ENCODE assay signal across 31 cellular contexts in the genomic region with DNA sequence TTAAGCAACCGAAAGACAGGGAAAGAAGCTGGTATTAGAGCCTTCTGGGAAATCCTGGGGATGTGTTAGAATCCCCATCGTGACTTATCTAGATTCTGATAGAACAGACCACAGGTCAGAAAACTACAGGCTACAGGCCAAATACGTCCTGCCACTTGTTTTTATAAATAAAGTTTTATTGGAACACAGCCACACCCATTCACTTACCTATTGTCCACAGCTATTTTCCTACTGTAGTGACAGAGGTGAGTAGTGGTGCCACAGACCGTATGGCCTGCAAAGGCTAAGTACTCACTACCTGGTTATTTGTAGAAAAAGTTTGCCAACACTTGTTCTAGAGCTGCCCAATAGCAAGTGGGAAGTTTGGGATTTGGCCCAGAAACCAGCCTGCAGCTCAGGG. TPM values are rescaled to one million over a fixed set of nuclear protein-coding genes. Genes with fewer than 3 reads are reported as not detected.
"Had no signal": no experiment of that assay in that cellular context is flagged by ENCODE, and none has a peak within 500 bp of the region (broad histone marks: within the 10 kb centered on the region; RNA-seq: fewer than 3 reads in every experiment).

No MANE protein-coding gene starts in this region.

- H3K9me3 ChIP-seq: ovary, psoas muscle, suprapubic skin, testis, tibial artery, upper lobe of right lung, uterus had no signal

- H3K36me3 Mint-ChIP-seq: natural killer cell, type B pancreatic cell had no signal

- H3K4me2 ChIP-seq: neural progenitor cell, smooth muscle cell had no signal

- ATAC-seq: natural killer cell; psoas muscle; right cardiac atrium; sciatic nerve; stimulated activated memory B cell treated with anti-CD40 and anti-IgM and Interleukin-4, amounts not matched to agents 10 μg/mL and 1 μg/mL and 100 μg/mL, for 72 hours; stimulated activated naive CD8-positive, alpha-beta T cell treated with anti-CD3 and anti-CD28 coated beads, Interleukin-15, amount 100 ng/mL, for 72 hours; stimulated activated naive CD8-positive, alpha-beta T cell treated with anti-CD3 and anti-CD28 coated beads, Interleukin-15, Interleukin-2, amounts not matched to agents 100 U/mL and 50 U/mL, for 24 hours; upper lobe of right lung had no signal

- H3K9me3 Mint-ChIP-seq: natural killer cell; nephron; neural progenitor cell; stimulated activated memory B cell treated with anti-CD40 and anti-IgM and Interleukin-4, amounts not matched to agents 10 μg/mL and 1 μg/mL and 100 μg/mL, for 72 hours; type B pancreatic cell had no signal

- H3K4me3 Mint-ChIP-seq: natural killer cell; nephron; neural progenitor cell; stimulated activated memory B cell treated with anti-CD40 and anti-IgM and Interleukin-4, amounts not matched to agents 10 μg/mL and 1 μg/mL and 100 μg/mL, for 72 hours; stimulated activated naive CD8-positive, alpha-beta T cell treated with anti-CD3 and anti-CD28 coated beads, Interleukin-15, amount 100 ng/mL, for 72 hours; type B pancreatic cell had no signal

- H2AFZ ChIP-seq: neural progenitor cell, parathyroid adenoma had no signal

- H3K4me1 ChIP-seq: neural progenitor cell, parathyroid adenoma, psoas muscle, spleen, suprapubic skin, testis, tibial artery, transverse colon, upper lobe of right lung, uterus had no signal

- H3K27me3 Mint-ChIP-seq: progenitor cell of endocrine pancreas; stimulated activated memory B cell treated with anti-CD40 and anti-IgM and Interleukin-4, amounts not matched to agents 10 μg/mL and 1 μg/mL and 100 μg/mL, for 72 hours; stimulated activated naive CD8-positive, alpha-beta T cell treated with anti-CD3 and anti-CD28 coated beads, Interleukin-15, amount 100 ng/mL, for 72 hours; type B pancreatic cell had no signal

- H3K79me2 ChIP-seq: parathyroid adenoma had no signal

- DNase-seq: natural killer cell; occipital lobe; ovary; posterior cingulate gyrus; psoas muscle; right cardiac atrium; stimulated activated CD4-positive, alpha-beta T cell treated with anti-CD3 and anti-CD28 coated beads, Interleukin-12 subunit alpha, Interleukin-12 subunit beta, amount 100 ng/mL, for 4 hours; stimulated activated CD4-positive, alpha-beta T cell treated with anti-CD3 and anti-CD28 coated beads, Interleukin-1b, Interleukin-23, amount 100 ng/mL, for 48 hours; stimulated activated CD4-positive, alpha-beta T cell treated with anti-CD3 and anti-CD28 coated beads, Interleukin-4, amount 100 ng/mL, for 1 hour; stimulated activated CD4-positive, alpha-beta T cell treated with anti-CD3 and anti-CD28 coated beads, Interleukin-4, amount 100 ng/mL, for 4 hours; stimulated activated CD8-positive, alpha-beta memory T cell treated with anti-CD3 and anti-CD28 coated beads, Interleukin-4, amount 100 ng/mL, for 48 hours; stimulated activated naive CD4-positive, alpha-beta T cell; stimulated activated naive CD8-positive, alpha-beta T cell treated with anti-CD3 and anti-CD28 coated beads, Interleukin-15, amount 100 ng/mL, for 72 hours; stimulated activated naive CD8-positive, alpha-beta T cell treated with anti-CD3 and anti-CD28 coated beads, Interleukin-15, Interleukin-2, amounts not matched to agents 100 U/mL and 50 U/mL, for 24 hours; substantia nigra; testis; tibial artery; transverse colon; upper lobe of right lung; uterus had no signal

- H3K27ac Mint-ChIP-seq: natural killer cell; nephron; neural progenitor cell; progenitor cell of endocrine pancreas; stimulated activated memory B cell treated with anti-CD40 and anti-IgM and Interleukin-4, amounts not matched to agents 10 μg/mL and 1 μg/mL and 100 μg/mL, for 72 hours; stimulated activated naive CD8-positive, alpha-beta T cell treated with anti-CD3 and anti-CD28 coated beads, Interleukin-15, amount 100 ng/mL, for 72 hours; type B pancreatic cell had no signal

- H3K4me1 Mint-ChIP-seq: natural killer cell; nephron; neural progenitor cell; stimulated activated memory B cell treated with anti-CD40 and anti-IgM and Interleukin-4, amounts not matched to agents 10 μg/mL and 1 μg/mL and 100 μg/mL, for 72 hours; stimulated activated naive CD8-positive, alpha-beta T cell treated with anti-CD3 and anti-CD28 coated beads, Interleukin-15, amount 100 ng/mL, for 72 hours had no signal

- H3K27me3 ChIP-seq: neural progenitor cell, ovary, spleen, suprapubic skin, testis, tibial artery, transverse colon, upper lobe of right lung, uterus had no signal

- H3K4me3 ChIP-seq: neural progenitor cell, ovary, psoas muscle, skin epidermis, smooth muscle cell, spleen, suprapubic skin, testis, tibial artery, transverse colon, upper lobe of right lung, uterus had no signal

- H3K9ac ChIP-seq: neural progenitor cell, parathyroid adenoma had no signal

- H3K27ac ChIP-seq: neural progenitor cell, ovary, parathyroid adenoma, psoas muscle, skin epidermis, spleen, suprapubic skin, testis, tibial artery, transverse colon, upper lobe of right lung, uterus had no signal

- H3K36me3 ChIP-seq: neural progenitor cell, ovary, spleen, suprapubic skin, tibial artery, transverse colon, upper lobe of right lung, uterus had no signal

RNA-seq across cellular contexts. Expression of a gene that starts 53.8 kb away (rescaled TPM):
- total RNA-seq: right cardiac atrium, suprapubic skin, upper lobe of right lung had no signal
- polyA plus RNA-seq: right cardiac atrium, smooth muscle cell had no signal
